9 cellular contexts compared by ENCODE assay signal in genomic region chr2:216315817-216316603, GRCh38. TPM values are rescaled to one million over a fixed set of nuclear protein-coding genes. Genes with fewer than 3 reads are reported as not detected.
DNase-seq lines count a peak whose midpoint lies in the region; ATAC-seq and TF ChIP-seq lines count a peak whose summit lies in the region.
"Had no signal": no experiment of that assay in that cellular context is flagged by ENCODE, and none has a peak within 500 bp of the region (broad histone marks: within the 10 kb centered on the region; RNA-seq: fewer than 3 reads in every experiment).

No MANE protein-coding gene starts in this region.

- peak; percentile 98 for DNase-seq in RKO (ENCODE audit: low spot score)
- DNase-seq in epithelial cell of proximal tubule (ENCODE audit: low read depth), result peak; percentile 27
- DNase-seq in osteocyte (ENCODE audit: extremely low spot score, unreplicated experiment), result no peak
- no peak for DNase-seq in UCSD-AML1 (lab: John Stamatoyannopoulos, UW; ENCODE audit: unreplicated experiment)
- DNase-seq in ascending aorta (ENCODE audit: low spot score in 2 of 2), result no peak
- DNase-seq: activated CD4-positive, alpha-beta T cell treated with anti-CD3 and anti-CD28 coated beads, Interleukin-2, amount 10 ng/mL, durations not matched to agents 24 days and 14 days; cerebellar nuclear complex had no signal

- H3K9me3 ChIP-seq in HEK293 (ENCODE audit: control insufficient read depth, insufficient read depth, low read depth, low read length) (no peaks in the 10 kb centered on the region), ascending aorta (no peaks in the 10 kb centered on the region)

- peak overlapping the region; percentile 62 for H3K4me3 Mint-ChIP-seq in osteocyte (ENCODE audit: unreplicated experiment)
- H3K4me3 Mint-ChIP-seq: activated CD4-positive, alpha-beta T cell treated with anti-CD3 and anti-CD28 coated beads, Interleukin-2, amount 10 ng/mL, durations not matched to agents 24 days and 14 days had no signal

- ATAC-seq in GM18511 (IDR thresholded peaks at IDR 0.05; ENCODE audit: unreplicated experiment), result no peak

- POLR2A ChIA-PET in HEK293 (lab: Yijun Ruan, JAX), result interaction anchor here (1.1 kb wide), 1 partner anchor 183 kb away, joined by 3 read pairs; the partner anchor contains the start of gene RPL37A

- peak overlapping the region; percentile 86 for H3K27ac Mint-ChIP-seq in osteocyte (ENCODE audit: unreplicated experiment)
- H3K27ac Mint-ChIP-seq: activated CD4-positive, alpha-beta T cell treated with anti-CD3 and anti-CD28 coated beads, Interleukin-2, amount 10 ng/mL, durations not matched to agents 24 days and 14 days had no signal

- H3K9me3 Mint-ChIP-seq in osteocyte (ENCODE audit: unreplicated experiment), result no peaks in the 10 kb centered on the region
- H3K9me3 Mint-ChIP-seq: activated CD4-positive, alpha-beta T cell treated with anti-CD3 and anti-CD28 coated beads, Interleukin-2, amount 10 ng/mL, durations not matched to agents 24 days and 14 days had no signal

- H3K27me3 ChIP-seq in ascending aorta, result no peaks in the 10 kb centered on the region

- H3K36me3 ChIP-seq in HEK293 (ENCODE audit: control insufficient read depth in 2 of 2, insufficient read depth in 1 of 2, low read length in 2 of 2), result no peaks in the 10 kb centered on the region
- no peaks in the 10 kb centered on the region for H3K36me3 ChIP-seq in ascending aorta

- no peak for TF ChIP-seq CTCF in HEK293 (tag by site-specific recombination; IDR thresholded peaks at IDR 0.05)
- TF ChIP-seq CTCF in epithelial cell of proximal tubule (conservative IDR thresholded peaks at IDR 0.05; ENCODE audit: low read depth, low read length), result no peak
- no peak for TF ChIP-seq CTCF in osteocyte (IDR thresholded peaks at IDR 0.05)
- no peak for TF ChIP-seq CTCF in ascending aorta (IDR thresholded peaks at IDR 0.05)

- H3K4me3 ChIP-seq in HEK293 (ENCODE audit: low read depth, low read length) (no peak overlapping the region), epithelial cell of proximal tubule (ENCODE audit: low read depth, low read length) (peak overlapping the region; percentile 5), ascending aorta (no peak overlapping the region)

- H3K36me3 Mint-ChIP-seq in osteocyte (ENCODE audit: unreplicated experiment), result no peaks in the 10 kb centered on the region

- H3K4me1 ChIP-seq in HEK293 (ENCODE audit: control insufficient read depth, insufficient read depth, low read length), result 0 out of 2 replicates have a peak, but pooled peaks cover 5% of the 10 kb centered on the region
- no peaks in the 10 kb centered on the region for H3K4me1 ChIP-seq in ascending aorta

- H3K27ac ChIP-seq in HEK293 (ENCODE audit: extremely low read depth, low read depth, low read length), result no peak overlapping the region
- no peak overlapping the region for H3K27ac ChIP-seq in ascending aorta

- CTCF ChIA-PET in HEK293 (lab: Yijun Ruan, JAX), result interaction anchor here (0.6 to 1.4 kb wide), 2 partner anchors 10 to 32 kb away, joined by 3 to 7 read pairs; no protein-coding TSS in a partner anchor

- H3K27me3 Mint-ChIP-seq in osteocyte (ENCODE audit: unreplicated experiment), result no peaks in the 10 kb centered on the region

- intact Hi-C loops in ascending aorta (cut with DNase I), result no loop called here

- H3K4me1 Mint-ChIP-seq in osteocyte (ENCODE audit: unreplicated experiment), result peaks cover 33% of the 10 kb centered on the region
- H3K4me1 Mint-ChIP-seq: activated CD4-positive, alpha-beta T cell treated with anti-CD3 and anti-CD28 coated beads, Interleukin-2, amount 10 ng/mL, durations not matched to agents 24 days and 14 days had no signal

TF ChIP-seq in HEK293, 187 proteins besides CTCF, POLR2A, EP300 and RAD21 (continues in another document):
- TF ChIP-seq ZNF777 (tag by site-specific recombination; IDR thresholded peaks at IDR 0.05; ENCODE audit: borderline replicate concordance) (no peak), REPIN1 (tag by site-specific recombination; IDR thresholded peaks at IDR 0.05; ENCODE audit: low read depth) (no peak), WT1 (tag by site-specific recombination; IDR thresholded peaks at IDR 0.05) (no peak), ZIC2 (tag by site-specific recombination; IDR thresholded peaks at IDR 0.05) (peak; percentile 91), ZNF266 (tag by site-specific recombination; IDR thresholded peaks at IDR 0.05; ENCODE audit: low read depth) (no peak), ZFP3 (tag by site-specific recombination; IDR thresholded peaks at IDR 0.05; ENCODE audit: low read depth) (no peak), YY1 (tag by site-specific recombination; IDR thresholded peaks at IDR 0.05) (no peak), TRIM28 (IDR thresholded peaks at IDR 0.05; ENCODE audit: borderline replicate concordance, low read length) (peak; percentile 83; the same call in 1 of the 2 replicates), REST (tag by site-specific recombination; IDR thresholded peaks at IDR 0.05) (no peak), ZNF621 (tag by site-specific recombination; IDR thresholded peaks at IDR 0.05) (no peak), ZFP41 (tag by site-specific recombination; IDR thresholded peaks at IDR 0.05; ENCODE audit: borderline replicate concordance) (no peak), ZNF391 (tag by site-specific recombination; IDR thresholded peaks at IDR 0.05; ENCODE audit: borderline replicate concordance, low read depth) (no peak), PRDM4 (tag by site-specific recombination; IDR thresholded peaks at IDR 0.05) (no peak), ZNF704 (tag by site-specific recombination; IDR thresholded peaks at IDR 0.05) (no peak), ZNF707 (tag by site-specific recombination; IDR thresholded peaks at IDR 0.05) (no peak)
- TF ChIP-seq, protein P1, sequence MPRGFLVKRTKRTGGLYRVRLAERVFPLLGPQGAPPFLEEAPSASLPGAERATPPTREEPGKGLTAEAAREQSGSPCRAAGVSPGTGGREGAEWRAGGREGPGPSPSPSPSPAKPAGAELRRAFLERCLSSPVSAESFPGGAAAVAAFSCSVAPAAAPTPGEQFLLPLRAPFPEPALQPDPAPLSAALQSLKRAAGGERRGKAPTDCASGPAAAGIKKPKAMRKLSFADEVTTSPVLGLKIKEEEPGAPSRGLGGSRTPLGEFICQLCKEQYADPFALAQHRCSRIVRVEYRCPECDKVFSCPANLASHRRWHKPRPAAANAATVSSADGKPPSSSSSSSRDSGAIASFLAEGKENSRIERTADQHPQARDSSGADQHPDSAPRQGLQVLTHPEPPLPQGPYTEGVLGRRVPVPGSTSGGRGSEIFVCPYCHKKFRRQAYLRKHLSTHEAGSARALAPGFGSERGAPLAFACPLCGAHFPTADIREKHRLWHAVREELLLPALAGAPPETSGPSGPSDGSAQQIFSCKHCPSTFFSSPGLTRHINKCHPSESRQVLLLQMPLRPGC (tag by site-specific recombination; IDR thresholded peaks at IDR 0.05), result no peak

RNA-seq across cellular contexts. Expression of gene MARCHF4, which starts 56.3 kb away (rescaled TPM):
- total RNA-seq in epithelial cell of proximal tubule (4.2 and 6.9 TPM in 2 replicates), osteocyte (1.3 TPM in 2 replicates), ascending aorta (not detected)
- total RNA-seq: activated CD4-positive, alpha-beta T cell treated with anti-CD3 and anti-CD28 coated beads, Interleukin-2, amount 10 ng/mL, durations not matched to agents 24 days and 14 days had no signal

Comparison
In these comparisons a context has a peak if more than half of its experiments do, and no peak if none do; other contexts are left out.
1. DNase-seq: peak in RKO (single experiment) and epithelial cell of proximal tubule (single experiment); none in osteocyte (single experiment), UCSD-AML1 (single experiment) and ascending aorta (0 of 2).